24 cellular contexts compared by ENCODE assay signal in the genomic region with DNA sequence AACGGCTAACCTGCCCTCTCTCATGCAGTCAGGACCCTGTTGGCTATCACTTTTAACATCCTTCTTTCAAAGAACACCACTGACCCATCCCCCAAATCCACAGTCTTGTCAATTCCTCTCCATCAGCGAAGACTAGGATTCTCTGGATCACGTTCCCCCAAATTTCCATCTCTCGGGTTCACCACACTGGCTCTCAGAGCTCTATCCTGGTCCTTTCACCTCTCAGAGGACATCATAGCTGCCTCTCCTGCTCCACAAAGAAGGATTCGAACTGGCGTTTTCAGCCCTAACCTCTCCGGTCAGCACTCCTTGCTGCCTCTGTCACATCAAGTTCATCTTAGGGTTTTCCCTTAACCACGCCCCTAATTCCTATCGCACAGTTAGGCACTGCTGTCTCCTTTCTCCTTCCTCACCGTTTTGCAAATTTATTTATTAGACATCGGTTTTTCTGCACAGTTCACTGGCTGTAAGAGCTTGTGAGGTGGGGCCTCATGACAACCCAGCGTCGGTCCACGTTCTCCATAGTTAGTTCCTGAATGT.
"Had no signal": no experiment of that assay in that cellular context is flagged by ENCODE, and none has a peak within 500 bp of the region (broad histone marks: within the 10 kb centered on the region; RNA-seq: fewer than 3 reads in every experiment).

No MANE protein-coding gene starts in this region.

- DNase-seq: activated CD4-positive, alpha-beta memory T cell treated with anti-CD3 and anti-CD28 coated beads, Interleukin-2, amount 10 ng/mL, durations not matched to agents 7 days and 5 days; activated CD4-positive, alpha-beta T cell treated with anti-CD3 and anti-CD28 coated beads, Interleukin-2, amount 10 ng/mL, durations not matched to agents 7 days and 5 days; activated CD4-positive, CD25-positive, alpha-beta regulatory T cell treated with anti-CD3 and anti-CD28 coated beads, Interleukin-2, amount 50 U/mL, for 72 hours; activated naive CD4-positive, alpha-beta T cell; activated T-cell treated with anti-CD3 and anti-CD28 coated beads, Interleukin-2, amount 50 U/mL, for 72 hours; aorta; body of pancreas; cerebellar nuclear complex; effector memory CD8-positive, alpha-beta T cell; left lung; lower lobe of right lung; mesendoderm; nephron progenitor cell; ovary; stimulated activated CD4-positive, alpha-beta T cell treated with anti-CD3 and anti-CD28 coated beads, Interleukin-2, amount 100 ng/mL, for 48 hours; T-helper 2 cell; upper lobe of right lung had no signal

- H2AFZ ChIP-seq: hepatocyte had no signal

- H3K4me2 ChIP-seq: hepatocyte had no signal

- H3K79me2 ChIP-seq: hepatocyte had no signal

- H3K27me3 ChIP-seq: body of pancreas, cardiac muscle cell, hepatocyte, ovary, right lobe of liver had no signal

- ATAC-seq: activated naive CD4-positive, alpha-beta T cell treated with anti-CD3 and anti-CD28 coated beads, Interleukin-2, amount 50 U/mL, for 72 hours; activated T-cell treated with anti-CD3 and anti-CD28 coated beads, Interleukin-2, amount 50 U/mL, for 72 hours; body of pancreas; effector memory CD8-positive, alpha-beta T cell; gastroesophageal sphincter; left lung; lower lobe of right lung; right lobe of liver; upper lobe of right lung had no signal

- H3K36me3 ChIP-seq: cardiac muscle cell, gastroesophageal sphincter, left lung, lower lobe of right lung, neutrophil, ovary, right lobe of liver, upper lobe of right lung had no signal

- H3K4me3 ChIP-seq: body of pancreas, cardiac muscle cell, coronary artery, gastroesophageal sphincter, hepatocyte, left lung, lower lobe of right lung, ovary, right lobe of liver, upper lobe of right lung had no signal

- H3K4me1 ChIP-seq: gastroesophageal sphincter, left lung, lower lobe of right lung, right lobe of liver, upper lobe of right lung had no signal

- H3K9me3 ChIP-seq: body of pancreas, gastroesophageal sphincter, left lung, lower lobe of right lung, neutrophil, ovary, right lobe of liver, upper lobe of right lung had no signal

- H3K27ac ChIP-seq: body of pancreas, cardiac muscle cell, coronary artery, gastroesophageal sphincter, hepatocyte, left lung, lower lobe of right lung, neutrophil, ovary, right lobe of liver, upper lobe of right lung had no signal
